21 cellular contexts compared by ENCODE assay signal in the genomic region with DNA sequence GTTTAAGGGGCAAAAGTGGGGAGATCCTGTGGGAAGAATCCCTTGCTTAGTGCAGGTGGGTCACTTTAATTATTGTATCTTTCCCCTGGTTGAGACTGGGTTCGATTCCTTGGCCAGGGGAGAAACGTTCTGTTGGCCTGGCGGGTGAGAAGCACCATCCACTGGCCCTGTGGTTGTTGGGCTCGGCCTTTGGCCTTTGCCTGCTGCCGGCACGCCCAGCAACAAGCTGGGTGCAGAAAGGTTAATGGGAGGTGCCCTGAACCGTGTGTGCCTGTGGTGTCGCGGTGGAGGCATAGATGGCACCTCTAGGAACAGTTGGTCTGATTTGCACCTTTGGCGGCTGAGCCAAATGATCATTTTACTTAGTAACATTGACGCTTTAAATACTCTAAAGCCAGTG.
"Had no signal": no experiment of that assay in that cellular context is flagged by ENCODE, and none has a peak within 500 bp of the region (broad histone marks: within the 10 kb centered on the region; RNA-seq: fewer than 3 reads in every experiment).

No MANE protein-coding gene starts in this region.

- DNase-seq: hippocampal formation, hypothalamus, immature natural killer cell, islet precursor cell, kidney, kidney glomerular epithelial cell, left cardiac atrium, left colon, left ventricle myocardium inferior, left ventricle myocardium superior, lower lobe of right lung, mammary epithelial cell, mesenchymal stem cell, mesendoderm, midbrain, mucosa of descending colon, naive B cell had no signal

- H3K36me3 Mint-ChIP-seq: memory B cell, mesothelial cell of epicardium, naive B cell had no signal

- FAIRE-seq: islet of Langerhans, keratinocyte had no signal

- H3K27me3 Mint-ChIP-seq: memory B cell, naive B cell had no signal

- H3K27ac Mint-ChIP-seq: immature natural killer cell, memory B cell, mesothelial cell of epicardium, naive B cell had no signal

- H3K4me3 Mint-ChIP-seq: immature natural killer cell, memory B cell, mesothelial cell of epicardium, naive B cell had no signal

- H3K4me1 Mint-ChIP-seq: immature natural killer cell, memory B cell, naive B cell had no signal
